Comparison of ENCODE assay signal across 19 cellular contexts in the genomic region with DNA sequence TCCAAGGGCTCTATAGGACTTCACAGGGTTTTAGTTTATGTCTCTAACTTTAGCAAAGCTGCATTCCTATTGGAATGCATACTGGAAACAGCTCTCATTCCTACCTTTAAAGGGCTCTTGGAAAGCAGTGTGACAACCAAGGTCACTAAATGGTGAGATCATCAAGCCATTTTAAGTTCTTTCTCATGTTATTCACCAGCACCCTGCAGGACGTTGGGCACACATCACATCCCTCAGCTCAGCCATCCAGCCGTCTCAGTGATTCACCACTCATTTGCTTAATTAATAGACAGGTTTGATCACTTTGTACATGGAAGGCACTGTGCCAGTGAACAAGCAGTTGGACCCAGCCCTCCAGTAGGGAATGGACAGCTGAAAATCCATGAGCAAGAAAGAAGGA. TPM values are rescaled to one million over a fixed set of nuclear protein-coding genes. Genes with fewer than 3 reads are reported as not detected.
DNase-seq lines count a peak whose midpoint lies in the region; ATAC-seq and TF ChIP-seq lines count a peak whose summit lies in the region.
"Had no signal": no experiment of that assay in that cellular context is flagged by ENCODE, and none has a peak within 500 bp of the region (broad histone marks: within the 10 kb centered on the region; RNA-seq: fewer than 3 reads in every experiment).

No MANE protein-coding gene starts in this region.

- WGBS in body of pancreas, 2 donors = 40 to 47% methylated on average over 2 of the region's 2 CpGs

- ATAC-seq in activated naive CD4-positive, alpha-beta T cell treated with anti-CD3 and anti-CD28 coated beads, Interleukin-2, amount 50 U/mL, for 72 hours = no peak
- peak; percentile 62 for ATAC-seq in body of pancreas
- ATAC-seq: Panc1 had no signal

- H3K9me3 ChIP-seq in body of pancreas (no peaks in the 10 kb centered on the region), tibial artery (no peaks in the 10 kb centered on the region)
- H3K9me3 ChIP-seq: prostate gland had no signal

- no peak for TF ChIP-seq POLR2A in body of pancreas (IDR thresholded peaks at IDR 0.05)

- no peak overlapping the region for H3K4me3 Mint-ChIP-seq in activated naive CD4-positive, alpha-beta T cell treated with anti-CD3 and anti-CD28 coated beads, Interleukin-2, amount 50 U/mL, for 24 hours
- H3K4me3 Mint-ChIP-seq: activated T-helper 1 cell treated with anti-CD3 and anti-CD28 coated beads, Interleukin-12 subunit alpha, Interleukin-12 subunit beta, Interleukin-2, Interleukin-4 antibody, amounts not matched to agents 30 ng/mL and 10 ng/mL and 1 ng/mL, durations not matched to agents 14 hours and 24 hours and 36 hours; brain had no signal

- H3K9me3 Mint-ChIP-seq in activated naive CD4-positive, alpha-beta T cell treated with anti-CD3 and anti-CD28 coated beads, Interleukin-2, amount 50 U/mL, for 24 hours = no peaks in the 10 kb centered on the region
- no peaks in the 10 kb centered on the region for H3K9me3 Mint-ChIP-seq in activated naive CD4-positive, alpha-beta T cell treated with anti-CD3 and anti-CD28 coated beads, Interleukin-2, amount 50 U/mL, for 72 hours
- H3K9me3 Mint-ChIP-seq: activated T-helper 1 cell treated with anti-CD3 and anti-CD28 coated beads, Interleukin-12 subunit alpha, Interleukin-12 subunit beta, Interleukin-2, Interleukin-4 antibody, amounts not matched to agents 30 ng/mL and 10 ng/mL and 1 ng/mL, durations not matched to agents 14 hours and 24 hours and 36 hours; brain had no signal

- H3K27me3 Mint-ChIP-seq in activated naive CD4-positive, alpha-beta T cell treated with anti-CD3 and anti-CD28 coated beads, Interleukin-2, amount 50 U/mL, for 24 hours = no peaks in the 10 kb centered on the region
- H3K27me3 Mint-ChIP-seq: brain had no signal

- intact Hi-C loops in body of pancreas (cut with DNase I) = no loop called here
- intact Hi-C loops in tibial artery (cut with DNase I; ENCODE audit: low total_unique reads) = loop anchor here (10.0 kb wide), 1 partner anchor 652 kb away; no protein-coding TSS in a partner anchor

- H3K4me3 ChIP-seq in body of pancreas (no peak overlapping the region), tibial artery (no peak overlapping the region)
- H3K4me3 ChIP-seq: prostate gland had no signal

- H3K27ac Mint-ChIP-seq in activated naive CD4-positive, alpha-beta T cell treated with anti-CD3 and anti-CD28 coated beads, Interleukin-2, amount 50 U/mL, for 24 hours = peak overlapping the region; percentile 21
- H3K27ac Mint-ChIP-seq in activated naive CD4-positive, alpha-beta T cell treated with anti-CD3 and anti-CD28 coated beads, Interleukin-2, amount 50 U/mL, for 72 hours = no peak overlapping the region
- H3K27ac Mint-ChIP-seq: activated T-helper 1 cell treated with anti-CD3 and anti-CD28 coated beads, Interleukin-12 subunit alpha, Interleukin-12 subunit beta, Interleukin-2, Interleukin-4 antibody, amounts not matched to agents 30 ng/mL and 10 ng/mL and 1 ng/mL, durations not matched to agents 14 hours and 24 hours and 36 hours had no signal

- no peaks in the 10 kb centered on the region for H3K27me3 ChIP-seq in body of pancreas
- no peaks in the 10 kb centered on the region for H3K27me3 ChIP-seq in tibial artery

- TF ChIP-seq CTCF in body of pancreas (IDR thresholded peaks at IDR 0.05) (no peak), tibial artery (IDR thresholded peaks at IDR 0.05) (no peak)

- H3K4me1 ChIP-seq in body of pancreas (no peaks in the 10 kb centered on the region), tibial artery (peaks cover 0 to 21% (median 6%) of the 10 kb centered on the region in 4 donors)
- H3K4me1 ChIP-seq: prostate gland had no signal

- no peak for DNase-seq in activated naive CD4-positive, alpha-beta T cell treated with anti-CD3 and anti-CD28 coated beads, Interleukin-2, amount 50 U/mL, for 72 hours (ENCODE audit: low spot score in 2 of 2)
- DNase-seq in body of pancreas (no peak), kidney glomerular epithelial cell (lab: John Stamatoyannopoulos, UW) (peak; percentile 36), tibial artery (no peak), NCI-H1436 treated with DMSO at 0.1 percent for 48 hours (lab: John Stamatoyannopoulos, UW) (no peak), DMS153 (lab: John Stamatoyannopoulos, UW) (no peak)
- no peak for DNase-seq in activated CD4-positive, alpha-beta T cell treated with anti-CD3 and anti-CD28 coated beads, Interleukin-2, amount 50 U/mL, for 1 hour
- DNase-seq: activated CD4-positive, alpha-beta T cell treated with anti-CD3 and anti-CD28 coated beads for 48 hours; COR-L47; MM.1S; NCI-H748 treated with DMSO at 0.1 percent for 48 hours; stimulated activated CD4-positive, alpha-beta T cell treated with anti-CD3 and anti-CD28 coated beads, Interleukin-2, amount 100 ng/mL, for 24 hours; stimulated activated CD8-positive, alpha-beta memory T cell treated with anti-CD3 and anti-CD28 coated beads, Interleukin-4, amount 100 ng/mL, for 48 hours; T-helper 2 cell had no signal

- no peaks in the 10 kb centered on the region for H3K4me1 Mint-ChIP-seq in activated naive CD4-positive, alpha-beta T cell treated with anti-CD3 and anti-CD28 coated beads, Interleukin-2, amount 50 U/mL, for 24 hours

- H3K27ac ChIP-seq in body of pancreas = no peak overlapping the region
- H3K27ac ChIP-seq in tibial artery = peak overlapping the region; percentile 17 to 51
- H3K27ac ChIP-seq: prostate gland had no signal

- H3K36me3 ChIP-seq in body of pancreas (replicated peaks in 1 of 2; ENCODE audit: insufficient read depth in 1 of 2, low read depth in 2 of 2) = peaks cover 0 to 12% of the 10 kb centered on the region in 2 donors
- peaks cover 42 to 75% (median 67%) of the 10 kb centered on the region in 3 donors for H3K36me3 ChIP-seq in tibial artery
- H3K36me3 ChIP-seq: prostate gland had no signal

- H3K36me3 Mint-ChIP-seq in activated naive CD4-positive, alpha-beta T cell treated with anti-CD3 and anti-CD28 coated beads, Interleukin-2, amount 50 U/mL, for 24 hours = peaks cover 16% of the 10 kb centered on the region
- H3K36me3 Mint-ChIP-seq in activated naive CD4-positive, alpha-beta T cell treated with anti-CD3 and anti-CD28 coated beads, Interleukin-2, amount 50 U/mL, for 72 hours = peaks cover 0 to 7% of the 10 kb centered on the region in 2 donors

RNA-seq across cellular contexts. Expression of gene RBM44, which starts 32.2 kb away (rescaled TPM):
- 1 to 10 TPM; 1.0 to 2.4 TPM for total RNA-seq in activated naive CD4-positive, alpha-beta T cell treated with anti-CD3 and anti-CD28 coated beads, Interleukin-2, amount 50 U/mL, for 72 hours
- 1 to 10 TPM in 1 of 2 donors, under 1 TPM in 1; 0.52 to 1.6 TPM for total RNA-seq in body of pancreas

Comparison
In these comparisons a context has a peak if more than half of its experiments do, and no peak if none do; other contexts are left out.
1. H3K27ac ChIP-seq: peak in tibial artery (2 of 2); none in body of pancreas (0 of 4).